ENCODE assay signal across 8 cellular contexts in genomic region chr1:224498574-224499170, GRCh38.
A peak's percentile ranks its signal among the peaks of the same experiment; 100 is the strongest.
DNase-seq lines count a peak whose midpoint lies in the region; ATAC-seq and TF ChIP-seq lines count a peak whose summit lies in the region.

No MANE protein-coding gene starts in this region.

- H3K9me3 ChIP-seq in heart left ventricle (peaks cover 0 to 12% (median 0%) of the 10 kb centered on the region in 12 donors), endodermal cell (ENCODE audit: control insufficient read depth, low read length) (peaks cover 13% of the 10 kb centered on the region), osteoblast (ENCODE audit: low read depth, low read length) (no peaks in the 10 kb centered on the region)

- H3K79me2 ChIP-seq in osteoblast (ENCODE audit: insufficient read depth, low read length): no peaks in the 10 kb centered on the region

- peak overlapping the region; percentile 77 for H3K4me2 ChIP-seq in osteoblast (ENCODE audit: insufficient read depth, low read length)

- H3K27ac ChIP-seq in heart left ventricle (peak overlapping the region; percentile 30 to 88 (median 59)), endodermal cell (ENCODE audit: low read depth, low read length) (peak overlapping the region; percentile 74), osteoblast (ENCODE audit: low read depth, low read length) (peak overlapping the region; percentile 95)

- H3K4me3 Mint-ChIP-seq in endodermal cell: no peak overlapping the region

- intact Hi-C loops in heart left ventricle (cut with DNase I): no loop called here
- intact Hi-C loops in cardiac septum (cut with DNase I): no loop called here

- no peaks in the 10 kb centered on the region for H4K20me1 ChIP-seq in osteoblast (ENCODE audit: insufficient read depth, low read length)

- no peak overlapping the region for H3K9ac ChIP-seq in endodermal cell (ENCODE audit: extremely low read depth, low read length, poor library complexity, severe bottlenecking)

- TF ChIP-seq CTCF in heart left ventricle (IDR thresholded peaks at IDR 0.05) (no peak), endodermal cell (conservative IDR thresholded peaks at IDR 0.05) (no peak), osteoblast (IDR thresholded peaks at IDR 0.05; ENCODE audit: extremely low read depth, low read depth, low read length) (no peak)

- WGBS in heart left ventricle, 4 donors: 50 to 56% (median 52%) methylated on average over 12 of the region's 12 CpGs
- WGBS in endodermal cell (ENCODE audit: insufficient coverage in 1 of 2, insufficient read length in 1 of 2), 2 experiments: 32 to 46% methylated on average over 11 to 12 of the region's 12 CpGs

- H3K4me1 ChIP-seq in heart left ventricle (peaks cover 6 to 51% (median 34%) of the 10 kb centered on the region in 12 donors), endodermal cell (ENCODE audit: control insufficient read depth, insufficient read depth, low read length) (peaks cover 10% of the 10 kb centered on the region), osteoblast (ENCODE audit: insufficient read depth, low read length) (peaks cover 59% of the 10 kb centered on the region)

- no peak for TF ChIP-seq POLR2A in heart left ventricle (IDR thresholded peaks at IDR 0.05)

- H3K27me3 ChIP-seq in heart left ventricle (no peaks in the 10 kb centered on the region), endodermal cell (ENCODE audit: control insufficient read depth, insufficient read depth, low read length, poor library complexity, severe bottlenecking) (no peaks in the 10 kb centered on the region), osteoblast (ENCODE audit: insufficient read depth, low read length) (no peaks in the 10 kb centered on the region)

- H3K36me3 ChIP-seq in heart left ventricle (no peaks in the 10 kb centered on the region), endodermal cell (ENCODE audit: control insufficient read depth, insufficient read depth, low read length) (no peaks in the 10 kb centered on the region), osteoblast (ENCODE audit: insufficient read depth, low read length) (no peaks in the 10 kb centered on the region)

- peak overlapping the region; percentile 93 for H3K27ac Mint-ChIP-seq in endodermal cell

- H2AFZ ChIP-seq in osteoblast (ENCODE audit: low read length): peak overlapping the region; percentile 86

- ATAC-seq in heart left ventricle (no peak), GM18520 (IDR thresholded peaks at IDR 0.05; ENCODE audit: unreplicated experiment) (no peak), GM18868 (IDR thresholded peaks at IDR 0.05; ENCODE audit: unreplicated experiment) (no peak), HG02981 (IDR thresholded peaks at IDR 0.05; ENCODE audit: unreplicated experiment) (no peak)

- peaks cover 49% of the 10 kb centered on the region for H3K4me1 Mint-ChIP-seq in endodermal cell

- DNase-seq in heart left ventricle: peak in 1 of 5 donors; percentile 28
- DNase-seq in cardiac septum (ENCODE audit: low spot score): no peak
- peak; percentile 72 for DNase-seq in RKO (ENCODE audit: low spot score)
- DNase-seq in endodermal cell: peak; percentile 93
- peak; percentile 76 for DNase-seq in osteoblast (ENCODE audit: insufficient read length, low spot score, missing footprints)

- H3K9me3 Mint-ChIP-seq in endodermal cell: peaks cover 11% of the 10 kb centered on the region

- H3K4me3 ChIP-seq in heart left ventricle (peak overlapping the region in 1 of 12 donors; percentile 14), endodermal cell (ENCODE audit: low read length) (no peak overlapping the region), osteoblast (ENCODE audit: insufficient read depth, low read length) (peak overlapping the region; percentile 52)

- H3K36me3 Mint-ChIP-seq in endodermal cell (ENCODE audit: low read depth): no peaks in the 10 kb centered on the region

- no peaks in the 10 kb centered on the region for H3K27me3 Mint-ChIP-seq in endodermal cell (ENCODE audit: insufficient read depth)
